ENCODE assay signal across 16 cellular contexts in genomic region chr14:77003960-77004710, GRCh38. TPM values are rescaled to one million over a fixed set of nuclear protein-coding genes. Genes with fewer than 3 reads are reported as not detected.
DNase-seq lines count a peak whose midpoint lies in the region; FAIRE-seq and TF ChIP-seq lines count a peak whose summit lies in the region.
"Had no signal": no experiment of that assay in that cellular context is flagged by ENCODE, and none has a peak within 500 bp of the region (broad histone marks: within the 10 kb centered on the region; RNA-seq: fewer than 3 reads in every experiment).

No MANE protein-coding gene starts in this region.

- H3K36me3 ChIP-seq in Caco-2 (ENCODE audit: control insufficient read depth, insufficient read depth, low read length): no peaks in the 10 kb centered on the region
- no peaks in the 10 kb centered on the region for H3K36me3 ChIP-seq in neural progenitor cell
- no peaks in the 10 kb centered on the region for H3K36me3 ChIP-seq in vagina

- peaks cover 63% of the 10 kb centered on the region for H3K4me1 Mint-ChIP-seq in Caco-2 (ENCODE audit: low read depth, unreplicated experiment)
- peaks cover 65% of the 10 kb centered on the region for H3K4me1 Mint-ChIP-seq in neural progenitor cell

- DNase-seq in Caco-2: peak; percentile 66 to 69
- peak; percentile 80 for DNase-seq in NCI-H226
- peak; percentile 47 for DNase-seq in epithelial cell of esophagus (ENCODE audit: low read depth)
- no peak for DNase-seq in neural progenitor cell (ENCODE audit: low spot score)
- no peak for DNase-seq in SKM-1 treated with dmso at 0.1 percent for 144 hours (lab: John Stamatoyannopoulos, UW; ENCODE audit: unreplicated experiment)
- no peak for DNase-seq in RPMI8226
- DNase-seq in GM19239 (ENCODE audit: insufficient read length, low spot score): no peak
- DNase-seq in vagina (ENCODE audit: extremely low spot score in 2 of 2): no peak
- DNase-seq: activated CD4-positive, alpha-beta T cell treated with anti-CD3 and anti-CD28 coated beads, Interleukin-2, amount 50 U/mL, for 48 hours; activated naive CD4-positive, alpha-beta T cell treated with Interleukin-2 at 50 U/mL for 16 hours; islet precursor cell had no signal

- peak overlapping the region; percentile 38 for H3K4me3 Mint-ChIP-seq in Caco-2 (ENCODE audit: unreplicated experiment)
- no peak overlapping the region for H3K4me3 Mint-ChIP-seq in neural progenitor cell
- H3K4me3 Mint-ChIP-seq: B cell; natural killer cell treated with Interleukin-12 subunit alpha and Interleukin-12 subunit beta and Interleukin-15 and Interleukin-18, amount 100 ng/mL, for 72 hours; T-helper 2 cell treated with Interferon-gamma antibody and Interleukin-4, amounts not matched to agents 5 μg/mL and 100 μg/mL, for 36 hours had no signal

- no peaks in the 10 kb centered on the region for H4K20me1 ChIP-seq in neural progenitor cell (ENCODE audit: low read depth)

- TF ChIP-seq POLR2A in vagina (IDR thresholded peaks at IDR 0.05): no peak

- POLR2A ChIA-PET in Caco-2 (lab: Charles Lee): no interaction called here

- H3K9me3 Mint-ChIP-seq in Caco-2 (ENCODE audit: unreplicated experiment) (no peaks in the 10 kb centered on the region), neural progenitor cell (peaks cover 4% of the 10 kb centered on the region)
- H3K9me3 Mint-ChIP-seq: natural killer cell treated with Interleukin-12 subunit alpha and Interleukin-12 subunit beta and Interleukin-15 and Interleukin-18, amount 100 ng/mL, for 72 hours; T-helper 2 cell treated with Interferon-gamma antibody and Interleukin-4, amounts not matched to agents 5 μg/mL and 100 μg/mL, for 36 hours had no signal

- H3K4me1 ChIP-seq in Caco-2 (peaks cover 72% of the 10 kb centered on the region), neural progenitor cell (peaks cover 16% of the 10 kb centered on the region), vagina (peaks cover 54% of the 10 kb centered on the region)

- FAIRE-seq in GM19239 (lab: Jason Lieb, UNC): no peak
- FAIRE-seq: colon, G401.6 had no signal

- H2AFZ ChIP-seq in neural progenitor cell (replicated peaks): no peak overlapping the region

- no peak overlapping the region for H3K27ac ChIP-seq in neural progenitor cell
- no peak overlapping the region for H3K27ac ChIP-seq in vagina

- peaks cover 3% of the 10 kb centered on the region for H3F3A ChIP-seq in neural progenitor cell (ENCODE audit: low read depth)

- H3K9me3 ChIP-seq in Caco-2 (no peaks in the 10 kb centered on the region), neural progenitor cell (ENCODE audit: low read depth) (no peaks in the 10 kb centered on the region), vagina (no peaks in the 10 kb centered on the region)

- H3K27ac Mint-ChIP-seq in Caco-2 (ENCODE audit: unreplicated experiment) (peak overlapping the region; percentile 91), neural progenitor cell (peak overlapping the region; percentile 94)
- H3K27ac Mint-ChIP-seq: B cell; T-helper 2 cell treated with Interferon-gamma antibody and Interleukin-4, amounts not matched to agents 5 μg/mL and 100 μg/mL, for 36 hours had no signal

- peaks cover 6% of the 10 kb centered on the region for H3K36me3 Mint-ChIP-seq in Caco-2 (ENCODE audit: insufficient read depth, unreplicated experiment)
- no peaks in the 10 kb centered on the region for H3K36me3 Mint-ChIP-seq in neural progenitor cell
- H3K36me3 Mint-ChIP-seq: natural killer cell treated with Interleukin-12 subunit alpha and Interleukin-12 subunit beta and Interleukin-15 and Interleukin-18, amount 100 ng/mL, for 72 hours had no signal

- H3K9ac ChIP-seq in neural progenitor cell: no peak overlapping the region

- H3K27me3 Mint-ChIP-seq in Caco-2 (ENCODE audit: insufficient read depth, unreplicated experiment): no peaks in the 10 kb centered on the region
- peaks cover 13% of the 10 kb centered on the region for H3K27me3 Mint-ChIP-seq in neural progenitor cell (ENCODE audit: insufficient read depth, low read depth)
- H3K27me3 Mint-ChIP-seq: B cell had no signal

- CTCF ChIA-PET in Caco-2 (lab: Charles Lee): no interaction called here

- H3K4me2 ChIP-seq in neural progenitor cell: no peak overlapping the region

- intact Hi-C loops in Caco-2 (cut with micrococcal nuclease; ENCODE audit: unreplicated experiment): loop anchor here (5.0 kb wide), 1 partner anchor 42 kb away; no protein-coding TSS in a partner anchor
- intact Hi-C loops in vagina (cut with DNase I): no loop called here

- H3K27me3 ChIP-seq in Caco-2 (replicated peaks; ENCODE audit: control insufficient read depth, insufficient read depth, low read length) (no peaks in the 10 kb centered on the region), neural progenitor cell (no peaks in the 10 kb centered on the region), vagina (no peaks in the 10 kb centered on the region)

- TF ChIP-seq CTCF in Caco-2 (IDR thresholded peaks at IDR 0.05; ENCODE audit: insufficient read depth in 1 of 2, low read depth in 1 of 2, low read length in 1 of 2, severe bottlenecking in 1 of 2, unreplicated experiment in 1 of 2) (no peak), epithelial cell of esophagus (IDR thresholded peaks at IDR 0.05; ENCODE audit: insufficient read depth, low read depth, low read length, missing control alignments) (no peak), neural progenitor cell (IDR thresholded peaks at IDR 0.05) (no peak), vagina (IDR thresholded peaks at IDR 0.05) (no peak)

- H3K79me2 ChIP-seq in neural progenitor cell (ENCODE audit: low read depth): no peaks in the 10 kb centered on the region

- no peak overlapping the region for H3K4me3 ChIP-seq in Caco-2 (ENCODE audit: low read depth, low read length)
- no peak overlapping the region for H3K4me3 ChIP-seq in epithelial cell of esophagus (ENCODE audit: low read length)
- no peak overlapping the region for H3K4me3 ChIP-seq in neural progenitor cell
- no peak overlapping the region for H3K4me3 ChIP-seq in vagina

- BruUV-seq in Caco-2 (replicated peaks; lab: Mats Ljungman, UMichigan): no TSS peak

RNA-seq across cellular contexts. Expression of gene IRF2BPL, which starts 24.4 kb away (rescaled TPM):
- total RNA-seq in Caco-2 (2022): 24.1 and 24.7 TPM in 2 replicates
- 4.8 and 14.9 TPM in 2 replicates for total RNA-seq in neural progenitor cell (ENCODE audit: low replicate concordance)
- total RNA-seq in vagina: 51.1 TPM

Comparison
In these comparisons a context has a peak if more than half of its experiments do, and no peak if none do; other contexts are left out.
1. DNase-seq: peak in Caco-2 (2 of 2), NCI-H226 (single experiment) and epithelial cell of esophagus (single experiment); none in neural progenitor cell (single experiment), SKM-1 treated with dmso at 0.1 percent for 144 hours (single experiment), RPMI8226 (single experiment), GM19239 (single experiment) and vagina (0 of 2).